In genomic region chr5:70415117-70415516, GRCh38 we compare ENCODE assay signal across 8 cellular contexts.
A peak's percentile ranks its signal among the peaks of the same experiment; 100 is the strongest.
DNase-seq lines count a peak whose midpoint lies in the region; ATAC-seq and TF ChIP-seq lines count a peak whose summit lies in the region.
"Not testable (repeated sequence)": the region's sequence is repeated elsewhere in the genome, so short reads cannot be mapped to it uniquely, and the experiment has no call there.

Gene GTF2H2C_2, plus strand, starts transcription at chr5:70415368.

- H3K36me3 Mint-ChIP-seq in activated T-cell treated with anti-CD3 and anti-CD28 coated beads, Interleukin-2, amount 50 U/mL, for 72 hours (ENCODE audit: insufficient read depth in 2 of 2) = not testable (repeated sequence)

- not testable (repeated sequence) for H3K36me3 ChIP-seq in HCT116 (ENCODE audit: control insufficient read depth in 1 of 2, insufficient read depth in 2 of 2, low read length in 2 of 2)

- POLR2A ChIA-PET in HCT116 (lab: Charles Lee) = not testable (repeated sequence)

- H3K27me3 Mint-ChIP-seq in activated T-cell treated with anti-CD3 and anti-CD28 coated beads, Interleukin-2, amount 50 U/mL, for 72 hours (ENCODE audit: low read depth); stimulated activated naive CD8-positive, alpha-beta T cell treated with anti-CD3 and anti-CD28 coated beads, Interleukin-15, amount 100 ng/mL, for 72 hours: not testable (repeated sequence)

- DNase-seq in HCT116 (ENCODE audit: low read depth, low spot score); activated T-cell treated with anti-CD3 and anti-CD28 coated beads, Interleukin-2, amount 50 U/mL, for 72 hours; left lobe of liver (ENCODE audit: low spot score); stimulated activated naive CD8-positive, alpha-beta T cell treated with anti-CD3 and anti-CD28 coated beads, Interleukin-15, amount 100 ng/mL, for 72 hours: not testable (repeated sequence)

- H2AFZ ChIP-seq in HCT116 (ENCODE audit: low read depth, low read length, poor library complexity, severe bottlenecking) = not testable (repeated sequence)

- not testable (repeated sequence) for TF ChIP-seq POLR2A in HCT116 (IDR thresholded peaks at IDR 0.05; ENCODE audit: borderline replicate concordance, extremely low read depth, insufficient read depth, insufficient read length)

- not testable (repeated sequence) for H3K4me3 Mint-ChIP-seq in activated T-cell treated with anti-CD3 and anti-CD28 coated beads, Interleukin-2, amount 50 U/mL, for 72 hours; stimulated activated naive CD8-positive, alpha-beta T cell treated with anti-CD3 and anti-CD28 coated beads, Interleukin-15, amount 100 ng/mL, for 72 hours

- BruUV-seq in HCT116 (replicated peaks; lab: Mats Ljungman, UMichigan) = not testable (repeated sequence)

- H3K9me2 ChIP-seq in HCT116 (ENCODE audit: insufficient read depth) = not testable (repeated sequence)

- not testable (repeated sequence) for H3K4me3 ChIP-seq in HCT116 (replicated peaks in 1 of 2; ENCODE audit: low read depth in 1 of 2, low read length in 2 of 2)

- not testable (repeated sequence) for H3K27ac Mint-ChIP-seq in activated T-cell treated with anti-CD3 and anti-CD28 coated beads, Interleukin-2, amount 50 U/mL, for 72 hours; stimulated activated naive CD8-positive, alpha-beta T cell treated with anti-CD3 and anti-CD28 coated beads, Interleukin-15, amount 100 ng/mL, for 72 hours

- ATAC-seq in GM18519 (IDR thresholded peaks at IDR 0.05; ENCODE audit: low FRiP score, unreplicated experiment) (peak; percentile 90), GM19455 (IDR thresholded peaks at IDR 0.05; ENCODE audit: unreplicated experiment) (peak; percentile 95), HCT116 (peak; percentile 97), HG03045 (IDR thresholded peaks at IDR 0.05; ENCODE audit: unreplicated experiment) (peak; percentile 99), HG03469 (IDR thresholded peaks at IDR 0.05; ENCODE audit: unreplicated experiment) (peak; percentile 91), left lobe of liver (peak; percentile 98)
- ATAC-seq in activated T-cell treated with anti-CD3 and anti-CD28 coated beads, Interleukin-2, amount 50 U/mL, for 72 hours (replicated peaks in 1 of 2) = peak; percentile 100
- peak; percentile 100 for ATAC-seq in stimulated activated naive CD8-positive, alpha-beta T cell treated with anti-CD3 and anti-CD28 coated beads, Interleukin-15, amount 100 ng/mL, for 72 hours

- H3K9ac ChIP-seq in HCT116 (ENCODE audit: low read length) = not testable (repeated sequence)

- not testable (repeated sequence) for H3K9me3 ChIP-seq in HCT116 (ENCODE audit: control insufficient read depth in 1 of 2, insufficient read depth in 1 of 2, low read depth in 1 of 2, low read length in 2 of 2)

- H3K9me3 Mint-ChIP-seq in activated T-cell treated with anti-CD3 and anti-CD28 coated beads, Interleukin-2, amount 50 U/mL, for 72 hours; stimulated activated naive CD8-positive, alpha-beta T cell treated with anti-CD3 and anti-CD28 coated beads, Interleukin-15, amount 100 ng/mL, for 72 hours: not testable (repeated sequence)

- H3K4me2 ChIP-seq in HCT116 (ENCODE audit: low read length) = not testable (repeated sequence)

- CTCF ChIA-PET in HCT116 (lab: Charles Lee) = not testable (repeated sequence)

- not testable (repeated sequence) for H3K79me2 ChIP-seq in HCT116 (ENCODE audit: insufficient read depth, low read length)

- not testable (repeated sequence) for H3K4me1 Mint-ChIP-seq in activated T-cell treated with anti-CD3 and anti-CD28 coated beads, Interleukin-2, amount 50 U/mL, for 72 hours (ENCODE audit: low read depth); stimulated activated naive CD8-positive, alpha-beta T cell treated with anti-CD3 and anti-CD28 coated beads, Interleukin-15, amount 100 ng/mL, for 72 hours

- H3K27me3 ChIP-seq in HCT116 (ENCODE audit: insufficient read depth, low read length) = not testable (repeated sequence)

- not testable (repeated sequence) for TF ChIP-seq RAD21 in HCT116 (IDR thresholded peaks at IDR 0.05; ENCODE audit: low read depth)

- not testable (repeated sequence) for H3K27ac ChIP-seq in HCT116 (ENCODE audit: low read depth, low read length)

- RAD21 ChIA-PET in HCT116 (lab: Charles Lee; ENCODE audit: low non-redundant PET in 1 of 2, low total read pairs in 2 of 2, uncharacterized antibody in 2 of 2, unreplicated experiment in 2 of 2) = not testable (repeated sequence)

- not testable (repeated sequence) for TF ChIP-seq CTCF in HCT116 (IDR thresholded peaks at IDR 0.05 in 2 of 3, conservative IDR thresholded peaks at IDR 0.05 in 1 of 3; ENCODE audit: borderline replicate concordance in 1 of 3, insufficient read depth in 1 of 3, low read depth in 2 of 3, low read length in 2 of 3)

- H3K4me1 ChIP-seq in HCT116 (ENCODE audit: control insufficient read depth in 1 of 2, insufficient read depth in 2 of 2, low read length in 2 of 2) = not testable (repeated sequence)

- intact Hi-C loops in HCT116 (cut with micrococcal nuclease) = not testable (repeated sequence)

- H4K20me1 ChIP-seq in HCT116 (ENCODE audit: insufficient read depth) = not testable (repeated sequence)
